8 cellular contexts compared by ENCODE assay signal in the genomic region with DNA sequence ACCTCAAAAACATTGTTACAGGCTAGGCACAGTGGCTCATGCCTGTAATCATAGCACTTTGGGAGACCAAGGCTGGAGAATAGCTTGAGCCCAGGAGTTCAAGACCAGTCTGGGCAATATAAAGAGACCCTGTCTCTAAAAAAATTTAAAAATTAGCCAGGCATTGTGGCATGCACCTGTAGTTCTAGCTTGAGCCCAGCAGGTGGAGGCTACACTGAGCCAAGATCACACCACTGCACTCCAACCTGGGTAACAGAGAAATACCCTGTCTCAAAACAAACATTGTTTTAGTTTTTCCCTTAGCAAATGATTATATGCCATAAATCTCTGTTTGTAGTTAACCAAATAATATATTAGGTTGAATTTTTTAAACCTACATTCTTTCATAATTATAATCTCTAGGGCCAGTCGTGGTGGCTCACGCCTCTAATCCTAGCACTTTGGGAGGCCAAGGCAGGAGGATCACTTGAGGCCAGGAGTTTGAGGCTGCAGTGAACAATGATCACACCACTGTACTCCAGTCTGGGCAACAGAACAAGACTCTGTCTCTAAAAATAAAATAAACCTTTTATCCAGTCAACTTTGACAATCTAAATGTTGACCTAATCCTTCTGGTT. TPM values are rescaled to one million over a fixed set of nuclear protein-coding genes. Genes with fewer than 3 reads are reported as not detected.
DNase-seq lines count a peak whose midpoint lies in the region; ATAC-seq and TF ChIP-seq lines count a peak whose summit lies in the region.

No MANE protein-coding gene starts in this region.

- no peaks in the 10 kb centered on the region for H3K27me3 Mint-ChIP-seq in T-helper 2 cell treated with Interferon-gamma antibody and Interleukin-4, amounts not matched to agents 5 μg/mL and 100 μg/mL, for 36 hours (ENCODE audit: low read depth)

- H3K27ac Mint-ChIP-seq in T-helper 2 cell treated with Interferon-gamma antibody and Interleukin-4, amounts not matched to agents 5 μg/mL and 100 μg/mL, for 36 hours = no peak overlapping the region

- POLR2A ChIA-PET in RWPE1 (lab: Yijun Ruan, JAX; ENCODE audit: low non-redundant PET) = interaction anchor here (0.6 to 0.8 kb wide), 2 partner anchors 13 to 210 kb away, joined by 3 to 5 read pairs; a partner anchor contains a TSS

- CTCF ChIA-PET in RWPE1 (lab: Yijun Ruan, JAX) = interaction anchor here (0.6 kb wide), 1 partner anchor 93 kb away, joined by 3 read pairs; no protein-coding TSS in a partner anchor

- no peak overlapping the region for H3K4me3 Mint-ChIP-seq in T-helper 2 cell treated with Interferon-gamma antibody and Interleukin-4, amounts not matched to agents 5 μg/mL and 100 μg/mL, for 36 hours

- H3K4me3 ChIP-seq in breast epithelium (no peak overlapping the region), mesendoderm (ENCODE audit: low read length) (no peak overlapping the region)

- no peaks in the 10 kb centered on the region for H3K79me2 ChIP-seq in mesendoderm (ENCODE audit: control insufficient read depth, insufficient read depth, low read length)

- whole genome bisulfite sequencing in mesendoderm (ENCODE audit: extremely low coverage, insufficient coverage, low lambda C conversion rate) = no CpG with 5 or more reads among the region's 2 CpGs

- ATAC-seq in HG02759 (IDR thresholded peaks at IDR 0.05; ENCODE audit: unreplicated experiment) = no peak

- H3K18ac ChIP-seq in mesendoderm (ENCODE audit: low read length) = no peak overlapping the region

- no peak overlapping the region for H3K9ac ChIP-seq in mesendoderm (ENCODE audit: low read length)

- H3K9me3 ChIP-seq in breast epithelium = no peaks in the 10 kb centered on the region

- H3K4me1 ChIP-seq in breast epithelium = no peaks in the 10 kb centered on the region
- no peaks in the 10 kb centered on the region for H3K4me1 ChIP-seq in mesendoderm (ENCODE audit: control insufficient read depth, low read depth, low read length)

- H2BK5ac ChIP-seq in mesendoderm (ENCODE audit: low read length) = no peak overlapping the region

- no peaks in the 10 kb centered on the region for H3K36me3 ChIP-seq in breast epithelium
- H3K36me3 ChIP-seq in mesendoderm (ENCODE audit: control insufficient read depth, insufficient read depth, low read length) = no peaks in the 10 kb centered on the region

- peak; percentile 31 for DNase-seq in ELF-1 (ENCODE audit: low read depth, low spot score)
- peak; percentile 16 for DNase-seq in HCEC 1CT
- DNase-seq in RWPE1 (ENCODE audit: low spot score) = no peak
- DNase-seq in breast epithelium (ENCODE audit: low spot score in 2 of 2) = no peak
- DNase-seq in mesendoderm = peak; percentile 35
- DNase-seq in T-helper 2 cell treated with Interferon-gamma antibody and Interleukin-4, amounts not matched to agents 5 μg/mL and 100 μg/mL, for 36 hours (ENCODE audit: low spot score) = no peak
- no peak for DNase-seq in COLO829 (ENCODE audit: low spot score)

- H2BK120ac ChIP-seq in mesendoderm (ENCODE audit: low read depth, low read length) = no peak overlapping the region

- no peak overlapping the region for H4K5ac ChIP-seq in mesendoderm (ENCODE audit: low read length)

- no peaks in the 10 kb centered on the region for H3K4me1 Mint-ChIP-seq in T-helper 2 cell treated with Interferon-gamma antibody and Interleukin-4, amounts not matched to agents 5 μg/mL and 100 μg/mL, for 36 hours (ENCODE audit: low read depth)

- H3K36me3 Mint-ChIP-seq in T-helper 2 cell treated with Interferon-gamma antibody and Interleukin-4, amounts not matched to agents 5 μg/mL and 100 μg/mL, for 36 hours (ENCODE audit: low read depth) = no peaks in the 10 kb centered on the region

- no peak overlapping the region for H3K56ac ChIP-seq in mesendoderm (ENCODE audit: low read length)

- no peak for TF ChIP-seq POLR2A in breast epithelium (IDR thresholded peaks at IDR 0.05)

- intact Hi-C loops in breast epithelium (cut with DNase I; ENCODE audit: low total_unique reads) = no loop called here

- no peaks in the 10 kb centered on the region for H3K9me3 Mint-ChIP-seq in T-helper 2 cell treated with Interferon-gamma antibody and Interleukin-4, amounts not matched to agents 5 μg/mL and 100 μg/mL, for 36 hours

- H4K8ac ChIP-seq in mesendoderm (ENCODE audit: low read depth, low read length) = no peak overlapping the region

- H3K23ac ChIP-seq in mesendoderm (ENCODE audit: low read length) = no peak overlapping the region

- H2AK5ac ChIP-seq in mesendoderm (ENCODE audit: low read length) = no peak overlapping the region

- H3K4me2 ChIP-seq in mesendoderm (ENCODE audit: low read length) = no peak overlapping the region

- H3K27ac ChIP-seq in RWPE1 (no peak overlapping the region), breast epithelium (no peak overlapping the region), mesendoderm (ENCODE audit: low read depth, low read length) (no peak overlapping the region)

- no peak overlapping the region for H2BK15ac ChIP-seq in mesendoderm (replicated peaks; ENCODE audit: low read depth)

- no peak overlapping the region for H3K4ac ChIP-seq in mesendoderm (ENCODE audit: low read depth, low read length)

- H3K27me3 ChIP-seq in breast epithelium = no peaks in the 10 kb centered on the region
- no peaks in the 10 kb centered on the region for H3K27me3 ChIP-seq in mesendoderm (ENCODE audit: insufficient read depth, low read length, poor library complexity)

- TF ChIP-seq CTCF in RWPE1 (conservative IDR thresholded peaks at IDR 0.05; ENCODE audit: low read depth) = peak; percentile 61
- peak in 2 of 3 donors; percentile 62 to 70 for TF ChIP-seq CTCF in breast epithelium (IDR thresholded peaks at IDR 0.05)

- H3K79me1 ChIP-seq in mesendoderm (ENCODE audit: low read length) = no peaks in the 10 kb centered on the region

RNA-seq across cellular contexts. Expression of a gene that starts 13.3 kb away (rescaled TPM):
- total RNA-seq in breast epithelium = 10 to 100 TPM; 31.1 to 45.4 (median 37.6) TPM
- 10.8 TPM for polyA plus RNA-seq in mesendoderm (2013, experiment 1 of 2)
- polyA plus RNA-seq in mesendoderm (2013, experiment 2 of 2) = 11.0 TPM

Comparison
In these comparisons a context has a peak if more than half of its experiments do, and no peak if none do; other contexts are left out.
1. DNase-seq: peak in ELF-1 (single experiment), HCEC 1CT (single experiment) and mesendoderm (single experiment); none in RWPE1 (single experiment), breast epithelium (0 of 2), T-helper 2 cell treated with Interferon-gamma antibody and Interleukin-4, amounts not matched to agents 5 μg/mL and 100 μg/mL, for 36 hours (single experiment) and COLO829 (single experiment).